In the genomic region with DNA sequence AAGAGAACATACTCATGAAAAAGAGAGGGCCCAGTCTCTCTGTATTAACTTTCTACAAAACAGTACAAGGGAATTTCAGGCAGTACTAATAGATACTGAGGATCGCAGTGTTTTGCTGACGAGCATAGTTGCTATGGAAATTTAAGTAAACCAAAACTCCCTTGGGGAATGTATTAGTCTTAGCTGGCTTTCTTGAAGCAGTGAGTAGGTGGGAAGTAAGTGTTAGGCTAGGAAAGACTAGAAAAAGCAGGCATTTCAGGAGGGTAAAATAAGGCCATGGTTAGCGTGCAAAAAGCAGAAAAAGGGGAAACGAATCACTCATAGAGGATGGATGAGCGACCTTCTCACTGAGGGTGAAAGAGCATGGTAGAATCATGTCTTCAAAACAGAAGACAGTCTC, we compare ENCODE assay signal across 11 cellular contexts.
A peak's percentile ranks its signal among the peaks of the same experiment; 100 is the strongest.
DNase-seq lines count a peak whose midpoint lies in the region; ATAC-seq, FAIRE-seq and TF ChIP-seq lines count a peak whose summit lies in the region.
"Had no signal": no experiment of that assay in that cellular context is flagged by ENCODE, and none has a peak within 500 bp of the region (broad histone marks: within the 10 kb centered on the region; RNA-seq: fewer than 3 reads in every experiment).

No MANE protein-coding gene starts in this region.

- no peaks in the 10 kb centered on the region; the same call in 1 of the 2 replicates for H3K27me3 Mint-ChIP-seq in WTC11 (ENCODE audit: low read depth)
- H3K27me3 Mint-ChIP-seq: dendritic cell treated with granulocyte-macrophage colony-stimulating factor and Interleukin-4, amounts not matched to agents 40 ng/mL and 50 ng/mL, for 4 days had no signal

- no peaks in the 10 kb centered on the region for H3K36me3 Mint-ChIP-seq in WTC11

- intact Hi-C loops in heart right ventricle (cut with DNase I) = no loop called here
- intact Hi-C loops in left ventricle myocardium inferior (cut with micrococcal nuclease) = no loop called here
- intact Hi-C loops in right cardiac atrium (cut with DNase I) = no loop called here

- peak overlapping the region; percentile 60 for H3K27ac Mint-ChIP-seq in WTC11
- H3K27ac Mint-ChIP-seq: dendritic cell treated with granulocyte-macrophage colony-stimulating factor and Interleukin-4, amounts not matched to agents 40 ng/mL and 50 ng/mL, for 4 days had no signal

- H3K4me1 Mint-ChIP-seq in WTC11 = peaks cover 5% of the 10 kb centered on the region; the same call in 1 of the 2 replicates

- H3K27me3 ChIP-seq in heart right ventricle (no peaks in the 10 kb centered on the region), left ventricle myocardium inferior (ENCODE audit: low read depth) (peaks cover 6% of the 10 kb centered on the region), right cardiac atrium (ENCODE audit: control insufficient read depth, insufficient read depth) (no peaks in the 10 kb centered on the region)

- no peak overlapping the region for H3K27ac ChIP-seq in heart right ventricle
- H3K27ac ChIP-seq in left ventricle myocardium inferior (replicated peaks) = no peak overlapping the region
- H3K27ac ChIP-seq in right cardiac atrium (ENCODE audit: low read length) = no peak overlapping the region

- H3K9me3 Mint-ChIP-seq in WTC11 = 0 out of 2 replicates have a peak, but pooled peaks cover 3% of the 10 kb centered on the region
- H3K9me3 Mint-ChIP-seq: dendritic cell treated with granulocyte-macrophage colony-stimulating factor and Interleukin-4, amounts not matched to agents 40 ng/mL and 50 ng/mL, for 4 days had no signal

- H3K36me3 ChIP-seq in heart right ventricle = no peaks in the 10 kb centered on the region
- no peaks in the 10 kb centered on the region for H3K36me3 ChIP-seq in left ventricle myocardium inferior

- DNase-seq in heart right ventricle (no peak), left ventricle myocardium inferior (no peak), WTC11 (ENCODE audit: low spot score) (no peak), right cardiac atrium (no peak), stromal cell of bone marrow (ENCODE audit: low read depth) (peak; percentile 92), frontal cortex (ENCODE audit: low spot score in 2 of 2) (no peak)
- no peak for DNase-seq in activated CD8-positive, alpha-beta memory T cell treated with anti-CD3 and anti-CD28 coated beads, Interleukin-2, amount 50 U/mL, for 48 hours
- DNase-seq: AML-193, NCI-H1092 had no signal

- H3K4me3 ChIP-seq in heart right ventricle (no peak overlapping the region), left ventricle myocardium inferior (no peak overlapping the region), right cardiac atrium (ENCODE audit: low read length) (no peak overlapping the region)

- H3K4me1 ChIP-seq in heart right ventricle (peaks cover 0 to 5% (median 0%) of the 10 kb centered on the region in 9 donors), left ventricle myocardium inferior (peaks cover 6% of the 10 kb centered on the region), right cardiac atrium (ENCODE audit: control insufficient read depth, insufficient read depth, low read length) (no peaks in the 10 kb centered on the region)

- no peaks in the 10 kb centered on the region for H3K9me3 ChIP-seq in heart right ventricle
- no peaks in the 10 kb centered on the region for H3K9me3 ChIP-seq in left ventricle myocardium inferior (replicated peaks)
- H3K9me3 ChIP-seq in right cardiac atrium (ENCODE audit: control insufficient read depth, low read length) = no peaks in the 10 kb centered on the region

- 62 to 71% methylated on average over 5 of the region's 5 CpGs for WGBS in heart right ventricle, 2 donors
- 64% methylated on average over 5 of the region's 5 CpGs for WGBS in right cardiac atrium

- POLR2A ChIA-PET in WTC11 (lab: Charles Lee) = no interaction called here

- no peak for FAIRE-seq in frontal cortex (lab: Jason Lieb, UNC)

- no peak overlapping the region for H3K4me3 Mint-ChIP-seq in WTC11
- H3K4me3 Mint-ChIP-seq: dendritic cell treated with granulocyte-macrophage colony-stimulating factor and Interleukin-4, amounts not matched to agents 40 ng/mL and 50 ng/mL, for 4 days had no signal

- CTCF ChIA-PET in WTC11 (lab: Charles Lee) = no interaction called here

- TF ChIP-seq CTCF in heart right ventricle (IDR thresholded peaks at IDR 0.05) (no peak), left ventricle myocardium inferior (IDR thresholded peaks at IDR 0.05; ENCODE audit: borderline replicate concordance) (no peak), WTC11 (IDR thresholded peaks at IDR 0.05) (no peak)

- ATAC-seq in heart right ventricle (peak in 7 of 8 donors; percentile 34 to 73 (median 65)), WTC11 (no peak), right cardiac atrium (peak; percentile 61 to 67), SK-N-SH treated with all-trans-retinoic acid at 6 μM for 48 hours (no peak)

TF ChIP-seq in WTC11, 78 proteins besides CTCF, POLR2A, EP300 and RAD21:
- no peak for TF ChIP-seq SMAD4 (CRISPR knock-in tag; IDR thresholded peaks at IDR 0.05)

TF ChIP-seq in SK-N-SH treated with all-trans-retinoic acid at 6 μM for 48 hours, 23 proteins besides CTCF, POLR2A, EP300 and RAD21:
- TF ChIP-seq TOX (CRISPR knock-in tag; IDR thresholded peaks at IDR 0.05; ENCODE audit: borderline replicate concordance) (no peak), CSRNP3 (CRISPR knock-in tag; IDR thresholded peaks at IDR 0.05) (no peak)
TF ChIP-seq in SK-N-SH treated with all-trans-retinoic acid at 6 μM for 48 hours: peak in this region for 0.

Comparison
In these comparisons a context has a peak if more than half of its experiments do, and no peak if none do; other contexts are left out.
1. ATAC-seq: peak in heart right ventricle (7 of 8) and right cardiac atrium (2 of 2); none in WTC11 (single experiment) and SK-N-SH treated with all-trans-retinoic acid at 6 μM for 48 hours (single experiment).